In the genomic region with DNA sequence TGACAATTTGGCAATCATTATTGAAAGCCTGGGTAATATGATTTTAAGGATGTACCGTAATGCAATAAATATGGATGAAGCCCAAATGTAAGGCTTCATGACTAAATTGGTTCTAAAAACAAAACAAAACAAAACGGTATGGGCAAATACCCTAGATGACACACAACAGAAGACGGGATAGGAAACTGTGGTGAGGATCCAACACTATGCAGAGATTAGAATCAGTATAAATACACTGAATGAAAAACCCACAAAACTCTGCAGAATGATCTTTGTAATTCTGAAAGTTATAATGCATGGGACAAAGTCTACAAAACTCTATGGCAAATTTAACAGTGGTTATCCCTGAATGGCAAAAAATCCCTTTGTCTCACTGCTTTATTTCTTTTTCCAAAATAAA, we compare ENCODE assay signal across 14 cellular contexts. TPM values are rescaled to one million over a fixed set of nuclear protein-coding genes. Genes with fewer than 3 reads are reported as not detected.
DNase-seq lines count a peak whose midpoint lies in the region; ATAC-seq and TF ChIP-seq lines count a peak whose summit lies in the region.
"Had no signal": no experiment of that assay in that cellular context is flagged by ENCODE, and none has a peak within 500 bp of the region (broad histone marks: within the 10 kb centered on the region; RNA-seq: fewer than 3 reads in every experiment).

No MANE protein-coding gene starts in this region.

- H3K9me2 ChIP-seq in PC-9 (ENCODE audit: insufficient read depth): no peaks in the 10 kb centered on the region
- H3K9me2 ChIP-seq in Karpas-422 (replicated peaks; ENCODE audit: insufficient read depth, low read length): no peaks in the 10 kb centered on the region

- no peak for DNase-seq in activated T-cell treated with anti-CD3 and anti-CD28 coated beads, Interleukin-2, amount 50 U/mL, for 4 hours
- no peak for DNase-seq in activated T-cell treated with anti-CD3 and anti-CD28 coated beads, Interleukin-2, amount 50 U/mL, for 1 hour
- DNase-seq in PC-9 (no peak), mammary epithelial cell (peak; percentile 57), osteocyte (ENCODE audit: extremely low spot score, unreplicated experiment) (no peak), NCI-H1105 treated with DMSO at 0.1 percent for 48 hours (lab: John Stamatoyannopoulos, UW) (no peak), Karpas-422 (no peak), esophagus muscularis mucosa (ENCODE audit: extremely low spot score) (no peak)
- DNase-seq: activated CD4-positive, alpha-beta T cell treated with anti-CD3 and anti-CD28 coated beads for 4 hours; amygdala; H7; stimulated activated CD4-positive, alpha-beta T cell treated with anti-CD3 and anti-CD28 coated beads, Interleukin-4, amount 100 ng/mL, for 4 hours had no signal

- H3K4me3 Mint-ChIP-seq in activated T-cell treated with anti-CD3 and anti-CD28 coated beads, Interleukin-2, amount 50 U/mL, for 4 hours: no peak overlapping the region
- no peak overlapping the region for H3K4me3 Mint-ChIP-seq in osteocyte (ENCODE audit: unreplicated experiment)
- H3K4me3 Mint-ChIP-seq: stimulated activated naive CD8-positive, alpha-beta T cell treated with anti-CD3 and anti-CD28 coated beads, Interleukin-15, Interleukin-2, amounts not matched to agents 100 ng/mL and 50 ng/mL, for 24 hours had no signal

- peak overlapping the region; percentile 63 for H3K27ac ChIP-seq in PC-9
- H3K27ac ChIP-seq in mammary epithelial cell (ENCODE audit: insufficient read depth, low read depth, low read length): peak overlapping the region; percentile 15
- H3K27ac ChIP-seq in Karpas-422 (ENCODE audit: low read length): no peak overlapping the region
- H3K27ac ChIP-seq in esophagus muscularis mucosa (replicated peaks in 1 of 4): no peak overlapping the region
- H3K27ac ChIP-seq: gastroesophageal sphincter had no signal

- H3K27me3 ChIP-seq in PC-9 (ENCODE audit: insufficient read depth, low read depth) (no peaks in the 10 kb centered on the region), mammary epithelial cell (ENCODE audit: insufficient read depth, low read length) (no peaks in the 10 kb centered on the region), Karpas-422 (ENCODE audit: low read length) (no peaks in the 10 kb centered on the region), esophagus muscularis mucosa (no peaks in the 10 kb centered on the region)

- H3K4me1 Mint-ChIP-seq in activated T-cell treated with anti-CD3 and anti-CD28 coated beads, Interleukin-2, amount 50 U/mL, for 4 hours (ENCODE audit: low read depth): peaks cover 9% of the 10 kb centered on the region
- peaks cover 27% of the 10 kb centered on the region for H3K4me1 Mint-ChIP-seq in osteocyte (ENCODE audit: unreplicated experiment)

- H3K36me3 ChIP-seq in PC-9 (ENCODE audit: low read depth) (peaks cover 16% of the 10 kb centered on the region), mammary epithelial cell (ENCODE audit: insufficient read depth, low read length) (no peaks in the 10 kb centered on the region), Karpas-422 (ENCODE audit: insufficient read depth, low read length) (peaks cover 16% of the 10 kb centered on the region; the same call in 1 of the 2 replicates), esophagus muscularis mucosa (no peaks in the 10 kb centered on the region)
- H3K36me3 ChIP-seq: gastroesophageal sphincter had no signal

- peak overlapping the region; percentile 56 for H3K27ac Mint-ChIP-seq in osteocyte (ENCODE audit: unreplicated experiment)

- POLR2A ChIA-PET in PC-9 (lab: Charles Lee; ENCODE audit: unreplicated experiment): no interaction called here

- no peaks in the 10 kb centered on the region for H3K9me3 Mint-ChIP-seq in activated T-cell treated with anti-CD3 and anti-CD28 coated beads, Interleukin-2, amount 50 U/mL, for 4 hours
- no peaks in the 10 kb centered on the region for H3K9me3 Mint-ChIP-seq in osteocyte (ENCODE audit: unreplicated experiment)
- H3K9me3 Mint-ChIP-seq: stimulated activated naive CD8-positive, alpha-beta T cell treated with anti-CD3 and anti-CD28 coated beads, Interleukin-15, Interleukin-2, amounts not matched to agents 100 ng/mL and 50 ng/mL, for 24 hours had no signal

- H3K9me3 ChIP-seq in PC-9 (ENCODE audit: insufficient read depth, low read depth) (no peaks in the 10 kb centered on the region), mammary epithelial cell (replicated peaks; ENCODE audit: insufficient read depth, low read length) (no peaks in the 10 kb centered on the region), Karpas-422 (ENCODE audit: low read length) (no peaks in the 10 kb centered on the region), esophagus muscularis mucosa (no peaks in the 10 kb centered on the region)
- H3K9me3 ChIP-seq: gastroesophageal sphincter had no signal

- peak; percentile 87 to 89 for ATAC-seq in activated T-cell treated with anti-CD3 and anti-CD28 coated beads, Interleukin-2, amount 50 U/mL, for 4 hours
- ATAC-seq: gastroesophageal sphincter had no signal

- H3K27me3 Mint-ChIP-seq in activated T-cell treated with anti-CD3 and anti-CD28 coated beads, Interleukin-2, amount 50 U/mL, for 4 hours (ENCODE audit: low read depth): peaks cover 4% of the 10 kb centered on the region
- H3K27me3 Mint-ChIP-seq in osteocyte (ENCODE audit: unreplicated experiment): no peaks in the 10 kb centered on the region

- peaks cover 57% of the 10 kb centered on the region for H3F3A ChIP-seq in PC-9 (ENCODE audit: insufficient read depth, low read depth)

- WGBS in mammary epithelial cell (ENCODE audit: low coverage, missing lambda C conversion rate): 29% methylated on average over 3 of the region's 3 CpGs
- 73% methylated on average over 3 of the region's 3 CpGs for WGBS in esophagus muscularis mucosa

- intact Hi-C loops in PC-9 (cut with micrococcal nuclease; ENCODE audit: unreplicated experiment) (loop anchor here (1.0 to 5.0 kb wide), 7 partner anchors 22 to 189 kb away; partner anchors contain the start of genes IGF2BP3, MALSU1 and TRA2A), mammary epithelial cell (cut with micrococcal nuclease) (loop anchor here (1.0 to 5.0 kb wide), 6 partner anchors 22 to 189 kb away; partner anchors contain the start of gene TRA2A), esophagus muscularis mucosa (cut with DNase I) (no loop called here)

- H3K4me1 ChIP-seq in PC-9 (replicated peaks; ENCODE audit: insufficient read depth) (peaks cover 54% of the 10 kb centered on the region), mammary epithelial cell (ENCODE audit: insufficient read depth, low read length) (peaks cover 22% of the 10 kb centered on the region), Karpas-422 (ENCODE audit: low read length) (peaks cover 61% of the 10 kb centered on the region), esophagus muscularis mucosa (no peaks in the 10 kb centered on the region)
- H3K4me1 ChIP-seq: gastroesophageal sphincter had no signal

- H3K4me2 ChIP-seq in PC-9 (peak overlapping the region; percentile 64), mammary epithelial cell (ENCODE audit: insufficient read depth, low read depth, low read length) (peak overlapping the region; percentile 77), Karpas-422 (ENCODE audit: low read depth, low read length, poor library complexity, severe bottlenecking) (no peak overlapping the region)

- H4K20me1 ChIP-seq in PC-9 (ENCODE audit: insufficient read depth) (no peaks in the 10 kb centered on the region), mammary epithelial cell (ENCODE audit: insufficient read depth, low read length) (no peaks in the 10 kb centered on the region), Karpas-422 (ENCODE audit: insufficient read depth, low read depth, low read length) (no peaks in the 10 kb centered on the region)

- BruUV-seq in PC-9 (replicated peaks; lab: Mats Ljungman, UMichigan): no TSS peak
- no TSS peak for BruUV-seq in mammary epithelial cell (replicated peaks; lab: Mats Ljungman, UMichigan)

- in situ Hi-C loops in mammary epithelial cell (cut with MboI; ENCODE audit: low sequenced_read_pairs in 2 of 2): no loop called here

- TF ChIP-seq CTCF in PC-9 (conservative IDR thresholded peaks at IDR 0.05): no peak
- TF ChIP-seq CTCF in mammary epithelial cell (conservative IDR thresholded peaks at IDR 0.05 in 1 of 2, IDR thresholded peaks at IDR 0.05 in 1 of 2; ENCODE audit: extremely low read depth in 1 of 2, insufficient read depth in 1 of 2, low read depth in 1 of 2, low read length in 2 of 2): no peak
- TF ChIP-seq CTCF in osteocyte (IDR thresholded peaks at IDR 0.05): no peak
- TF ChIP-seq CTCF in esophagus muscularis mucosa (IDR thresholded peaks at IDR 0.05): no peak

- H3K9ac ChIP-seq in mammary epithelial cell (ENCODE audit: insufficient read depth, low read length): no peak overlapping the region
- H3K9ac ChIP-seq in Karpas-422 (ENCODE audit: low read length): no peak overlapping the region

- no peak for TF ChIP-seq EP300 in esophagus muscularis mucosa (IDR thresholded peaks at IDR 0.05)

- no peaks in the 10 kb centered on the region for H3K36me3 Mint-ChIP-seq in activated T-cell treated with anti-CD3 and anti-CD28 coated beads, Interleukin-2, amount 50 U/mL, for 4 hours (ENCODE audit: insufficient read depth)
- peaks cover 11% of the 10 kb centered on the region for H3K36me3 Mint-ChIP-seq in osteocyte (ENCODE audit: unreplicated experiment)

- no peak overlapping the region for H2AFZ ChIP-seq in PC-9
- H2AFZ ChIP-seq in mammary epithelial cell (ENCODE audit: low read depth, low read length): no peak overlapping the region
- no peak overlapping the region for H2AFZ ChIP-seq in Karpas-422 (ENCODE audit: low read length)

- peaks cover 79% of the 10 kb centered on the region for H3K79me2 ChIP-seq in PC-9 (ENCODE audit: low read depth)
- no peaks in the 10 kb centered on the region for H3K79me2 ChIP-seq in mammary epithelial cell (ENCODE audit: insufficient read depth, low read length)
- H3K79me2 ChIP-seq in Karpas-422 (ENCODE audit: low read length): peaks cover 87% of the 10 kb centered on the region

- H3K4me3 ChIP-seq in PC-9 (peak overlapping the region; percentile 3; the same call in 1 of the 2 replicates), mammary epithelial cell (replicated peaks in 1 of 3; ENCODE audit: insufficient read depth in 1 of 3, low read depth in 2 of 3, low read length in 3 of 3) (peak overlapping the region in 1 of 3 experiments; percentile 8), Karpas-422 (ENCODE audit: low read length) (no peak overlapping the region), esophagus muscularis mucosa (no peak overlapping the region)
- H3K4me3 ChIP-seq: gastroesophageal sphincter had no signal

- dilution Hi-C loops in mammary epithelial cell (cut with HindIII; ENCODE audit: low sequenced_read_pairs): no loop called here

- CTCF ChIA-PET in PC-9 (lab: Charles Lee): no interaction called here
- CTCF ChIA-PET in mammary epithelial cell (lab: Charles Lee; ENCODE audit: low non-redundant PET): no interaction called here

- no peak for TF ChIP-seq POLR2A in esophagus muscularis mucosa (IDR thresholded peaks at IDR 0.05; ENCODE audit: low read depth)

RNA-seq across cellular contexts. Expression of gene MALSU1, which starts 57.6 kb away (rescaled TPM):
- total RNA-seq in activated T-cell treated with anti-CD3 and anti-CD28 coated beads, Interleukin-2, amount 50 U/mL, for 4 hours: 100 to 1,000 TPM in 2 of 3 donors, 10 to 100 TPM in 1; 96.5 to 121 (median 113) TPM
- total RNA-seq in PC-9 (2021): 105 and 133 TPM in 2 replicates
- 10 to 100 TPM; 42.2 to 65.0 TPM for total RNA-seq in mammary epithelial cell
- 54.3 TPM for polyA plus RNA-seq in mammary epithelial cell
- 24.9 TPM for polyA minus RNA-seq in mammary epithelial cell
- 44.8 and 46.2 TPM in 2 replicates for total RNA-seq in osteocyte
- total RNA-seq in Karpas-422 (2014; rRNA removed; shearing (Covaris generic); ENCODE audit: low replicate concordance): 92.2 and 169 TPM in 2 replicates
- 10 to 100 TPM; 39.0 to 74.2 (median 63.3) TPM for total RNA-seq in esophagus muscularis mucosa

Comparison
In these comparisons a context has a peak if more than half of its experiments do, and no peak if none do; other contexts are left out.
1. H3K27ac ChIP-seq: peak in PC-9 (single experiment) and mammary epithelial cell (single experiment); none in Karpas-422 (single experiment) and esophagus muscularis mucosa (0 of 4).